9 cellular contexts compared by ENCODE assay signal in genomic region chr10:43395571-43396060, GRCh38. TPM values are rescaled to one million over a fixed set of nuclear protein-coding genes. Genes with fewer than 3 reads are reported as not detected.
A peak's percentile ranks its signal among the peaks of the same experiment; 100 is the strongest.
DNase-seq lines count a peak whose midpoint lies in the region; ATAC-seq and TF ChIP-seq lines count a peak whose summit lies in the region.
"Had no signal": no experiment of that assay in that cellular context is flagged by ENCODE, and none has a peak within 500 bp of the region (broad histone marks: within the 10 kb centered on the region; RNA-seq: fewer than 3 reads in every experiment).

No MANE protein-coding gene starts in this region.

- H3K9me3 Mint-ChIP-seq in WTC11 = no peaks in the 10 kb centered on the region
- no peaks in the 10 kb centered on the region for H3K9me3 Mint-ChIP-seq in osteocyte (ENCODE audit: unreplicated experiment)

- peak overlapping the region; percentile 75 to 81 for H3K4me3 ChIP-seq in esophagus (ENCODE audit: low read depth in 1 of 2, low read length in 2 of 2)

- DNase-seq in NOMO-1 treated with DMSO at 0.1 percent for 48 hours (lab: John Stamatoyannopoulos, UW; ENCODE audit: unreplicated experiment) = peak; percentile 18
- DNase-seq in NOMO-1 treated with dmso at 0.1 percent for 144 hours (lab: John Stamatoyannopoulos, UW; ENCODE audit: unreplicated experiment) = no peak
- DNase-seq in WTC11 (ENCODE audit: low spot score) = no peak
- DNase-seq in osteocyte (ENCODE audit: extremely low spot score, unreplicated experiment) = no peak
- DNase-seq in midbrain (lab: John Stamatoyannopoulos, UW) = no peak

- no peak for TF ChIP-seq CTCF in WTC11 (IDR thresholded peaks at IDR 0.05)
- TF ChIP-seq CTCF in osteocyte (IDR thresholded peaks at IDR 0.05) = no peak

- peak overlapping the region; percentile 88 for H3K4me3 Mint-ChIP-seq in WTC11
- H3K4me3 Mint-ChIP-seq in osteocyte (ENCODE audit: unreplicated experiment) = peak overlapping the region; percentile 93

- H3K36me3 ChIP-seq in esophagus (ENCODE audit: control insufficient read depth in 2 of 2, insufficient read depth in 2 of 2, low read length in 1 of 2) = peaks cover 9 to 20% of the 10 kb centered on the region in 2 donors

- ATAC-seq in WTC11 (peak; percentile 1; the same call in 1 of the 2 replicates), HG03565 (IDR thresholded peaks at IDR 0.05; ENCODE audit: unreplicated experiment) (no peak), GM21367 (IDR thresholded peaks at IDR 0.05; ENCODE audit: unreplicated experiment) (no peak)

- peaks cover 51% of the 10 kb centered on the region for H3K36me3 Mint-ChIP-seq in WTC11
- peaks cover 30% of the 10 kb centered on the region for H3K36me3 Mint-ChIP-seq in osteocyte (ENCODE audit: unreplicated experiment)

- H3K4me1 ChIP-seq in esophagus (ENCODE audit: control insufficient read depth in 2 of 2, insufficient read depth in 2 of 2, low read length in 1 of 2) = peaks cover 0 to 12% of the 10 kb centered on the region in 2 donors

- H3K27ac ChIP-seq in esophagus (ENCODE audit: low read depth in 2 of 2, low read length in 1 of 2) = peak overlapping the region; percentile 98 to 100

- POLR2A ChIA-PET in WTC11 (lab: Charles Lee) = interaction anchor here (0.6 to 2.9 kb wide), 8 partner anchors 9 to 129 kb away, joined by 3 to 19 read pairs (median 6); partner anchors contain the start of genes HNRNPF and RASGEF1A

- H3K27me3 Mint-ChIP-seq in WTC11 (ENCODE audit: low read depth) (no peaks in the 10 kb centered on the region), osteocyte (ENCODE audit: unreplicated experiment) (no peaks in the 10 kb centered on the region)

- H3K27me3 ChIP-seq in esophagus (ENCODE audit: control insufficient read depth in 1 of 2, insufficient read depth in 2 of 2, low read length in 2 of 2) = no peaks in the 10 kb centered on the region

- H3K27ac Mint-ChIP-seq in WTC11 = peak overlapping the region; percentile 93
- peak overlapping the region; percentile 95 for H3K27ac Mint-ChIP-seq in osteocyte (ENCODE audit: unreplicated experiment)

- H3K4me1 Mint-ChIP-seq in WTC11 (peaks cover 58% of the 10 kb centered on the region), osteocyte (ENCODE audit: unreplicated experiment) (peaks cover 52% of the 10 kb centered on the region)

- WGBS in esophagus, 2 donors = 9 to 11% methylated on average over 18 of the region's 18 CpGs

- no peaks in the 10 kb centered on the region for H3K9me3 ChIP-seq in esophagus (ENCODE audit: control insufficient read depth in 2 of 2, insufficient read depth in 1 of 2, low read depth in 1 of 2, low read length in 1 of 2)

- CTCF ChIA-PET in WTC11 (lab: Charles Lee) = interaction anchor here (0.5 kb wide), 1 partner anchor 36 kb away, joined by 3 read pairs; no protein-coding TSS in a partner anchor

TF ChIP-seq in WTC11, 78 proteins besides CTCF, POLR2A, EP300 and RAD21:
- TF ChIP-seq JUN (CRISPR knock-in tag; IDR thresholded peaks at IDR 0.05) = no peak

RNA-seq across cellular contexts. Expression of gene HNRNPF, which starts 13.4 kb away (rescaled TPM):
- total RNA-seq in WTC11 (2021) (318 to 358 TPM (median 326 TPM) in 3 replicates), osteocyte (189 and 200 TPM in 2 replicates)
- 100 to 1,000 TPM in 1 of 2 donors, 10 to 100 TPM in 1; 59.1 to 128 TPM for polyA plus RNA-seq in esophagus

RNA-seq across cellular contexts. Expression of gene FXYD4, which starts 24.2 kb away (rescaled TPM):
- total RNA-seq in WTC11 (2021) (not detected in 3 replicates), osteocyte (not detected in 2 replicates)
- not detected for polyA plus RNA-seq in esophagus
- total RNA-seq: aorta had no signal
- polyA plus RNA-seq: aorta had no signal

RNA-seq across cellular contexts. Expression of gene ZNF487, which starts 41.3 kb away (rescaled TPM):
- 1.2 to 2.3 TPM (median 1.4 TPM) in 3 replicates for total RNA-seq in WTC11 (2021)
- 1 to 10 TPM; 2.7 to 3.7 TPM for polyA plus RNA-seq in esophagus
- 3.6 and 6.3 TPM in 2 replicates for total RNA-seq in osteocyte
